In the genomic region with DNA sequence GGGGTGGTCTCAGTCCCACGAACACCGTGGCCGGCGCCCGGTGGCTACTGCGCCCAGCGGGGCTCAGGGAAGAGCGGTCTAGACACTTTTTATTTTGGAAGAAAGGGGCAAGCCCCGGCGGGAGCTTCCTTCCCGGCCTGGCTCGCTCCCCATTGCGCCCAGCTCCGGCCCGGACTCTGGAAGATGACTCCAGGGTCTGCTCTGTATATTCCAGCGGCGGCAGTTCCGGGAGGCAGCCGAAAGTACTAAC, we compare ENCODE assay signal across 8 cellular contexts.
DNase-seq lines count a peak whose midpoint lies in the region; ATAC-seq and TF ChIP-seq lines count a peak whose summit lies in the region.

No MANE protein-coding gene starts in this region.

- peaks cover 0 to 13% of the 10 kb centered on the region in 2 donors for H3K27me3 ChIP-seq in body of pancreas
- peaks cover 38 to 91% of the 10 kb centered on the region in 2 donors for H3K27me3 ChIP-seq in left lung
- no peaks in the 10 kb centered on the region for H3K27me3 ChIP-seq in testis

- DNase-seq in activated CD4-positive, alpha-beta T cell treated with anti-CD3 and anti-CD28 coated beads for 36 hours, result no peak
- DNase-seq in activated CD4-positive, alpha-beta T cell treated with anti-CD3 and anti-CD28 coated beads for 48 hours, result no peak
- DNase-seq in body of pancreas (no peak), left lung (no peak), testis (no peak), NCI-H146 treated with DMSO at 0.1 percent for 48 hours (lab: John Stamatoyannopoulos, UW; ENCODE audit: unreplicated experiment) (no peak), putamen (ENCODE audit: low spot score) (no peak), AG08395 (ENCODE audit: low spot score) (no peak)

- TF ChIP-seq POLR2A in body of pancreas (IDR thresholded peaks at IDR 0.05), result no peak
- no peak for TF ChIP-seq POLR2A in testis (IDR thresholded peaks at IDR 0.05)

- no peaks in the 10 kb centered on the region for H3K9me3 Mint-ChIP-seq in activated CD4-positive, alpha-beta T cell treated with anti-CD3 and anti-CD28 coated beads for 36 hours (ENCODE audit: low read depth)

- H3K4me1 ChIP-seq in body of pancreas (peaks cover 39% of the 10 kb centered on the region), left lung (peaks cover 34 to 49% of the 10 kb centered on the region in 2 donors), testis (peaks cover 13% of the 10 kb centered on the region)

- no peaks in the 10 kb centered on the region for H3K36me3 ChIP-seq in body of pancreas (replicated peaks in 1 of 2; ENCODE audit: insufficient read depth in 1 of 2, low read depth in 2 of 2)
- H3K36me3 ChIP-seq in left lung, result no peaks in the 10 kb centered on the region
- H3K36me3 ChIP-seq in testis (ENCODE audit: low read depth, missing control alignments), result no peaks in the 10 kb centered on the region

- H3K9me3 ChIP-seq in body of pancreas (no peaks in the 10 kb centered on the region), left lung (no peaks in the 10 kb centered on the region), testis (no peaks in the 10 kb centered on the region)

- peak overlapping the region; percentile 86 for H3K4me3 Mint-ChIP-seq in activated CD4-positive, alpha-beta T cell treated with anti-CD3 and anti-CD28 coated beads for 36 hours

- CTCF ChIA-PET in activated CD4-positive, alpha-beta T cell treated with anti-CD3 and anti-CD28 coated beads for 36 hours (lab: Charles Lee), result interaction anchor here (1.0 kb wide), 1 partner anchor 186 kb away, joined by 5 read pairs; no protein-coding TSS in a partner anchor

- H3K27me3 Mint-ChIP-seq in activated CD4-positive, alpha-beta T cell treated with anti-CD3 and anti-CD28 coated beads for 36 hours, result peaks cover 2% of the 10 kb centered on the region

- TF ChIP-seq CTCF in body of pancreas (IDR thresholded peaks at IDR 0.05) (no peak), left lung (IDR thresholded peaks at IDR 0.05) (no peak), testis (IDR thresholded peaks at IDR 0.05) (no peak)

- POLR2A ChIA-PET in activated CD4-positive, alpha-beta T cell treated with anti-CD3 and anti-CD28 coated beads for 36 hours (lab: Charles Lee), result no interaction called here

- H3K27ac Mint-ChIP-seq in activated CD4-positive, alpha-beta T cell treated with anti-CD3 and anti-CD28 coated beads for 36 hours, result no peak overlapping the region

- peak overlapping the region in 1 of 2 donors; percentile 17 for H3K4me3 ChIP-seq in body of pancreas
- H3K4me3 ChIP-seq in left lung, result peak overlapping the region; percentile 33 to 47
- peak overlapping the region; percentile 27 to 69 for H3K4me3 ChIP-seq in testis

- WGBS in body of pancreas, 2 donors, result 1% methylated on average over 19 of the region's 19 CpGs; no CpG with 5 or more reads in 1 of the 2 donors
- WGBS in testis, 2 donors, result 0 to 2% methylated on average over 13 to 19 of the region's 19 CpGs

- ATAC-seq in activated CD4-positive, alpha-beta T cell treated with anti-CD3 and anti-CD28 coated beads for 36 hours, result no peak
- ATAC-seq in body of pancreas (peak; percentile 7), left lung (no peak)

- peaks cover 32% of the 10 kb centered on the region for H3K4me1 Mint-ChIP-seq in activated CD4-positive, alpha-beta T cell treated with anti-CD3 and anti-CD28 coated beads for 36 hours

- no peaks in the 10 kb centered on the region for H3K36me3 Mint-ChIP-seq in activated CD4-positive, alpha-beta T cell treated with anti-CD3 and anti-CD28 coated beads for 36 hours (ENCODE audit: low read depth)

- intact Hi-C loops in activated CD4-positive, alpha-beta T cell treated with anti-CD3 and anti-CD28 coated beads for 36 hours (cut with DNase I, micrococcal nuclease), result loop anchor here (1.0 to 5.0 kb wide), 6 partner anchors 32 to 289 kb away; no protein-coding TSS in a partner anchor
- intact Hi-C loops in body of pancreas (cut with DNase I) (no loop called here), left lung (cut with DNase I) (no loop called here), testis (cut with DNase I; ENCODE audit: low total_unique reads) (no loop called here)

- no peak overlapping the region for H3K27ac ChIP-seq in body of pancreas
- H3K27ac ChIP-seq in left lung, result no peak overlapping the region
- no peak overlapping the region for H3K27ac ChIP-seq in testis

Comparison
In these comparisons a context has a peak if more than half of its experiments do, and no peak if none do; other contexts are left out.
1. intact Hi-C loops: an anchor here in activated CD4-positive, alpha-beta T cell treated with anti-CD3 and anti-CD28 coated beads for 36 hours (1.0 to 5.0 kb wide); none called in body of pancreas, left lung and testis.